In the genomic region with DNA sequence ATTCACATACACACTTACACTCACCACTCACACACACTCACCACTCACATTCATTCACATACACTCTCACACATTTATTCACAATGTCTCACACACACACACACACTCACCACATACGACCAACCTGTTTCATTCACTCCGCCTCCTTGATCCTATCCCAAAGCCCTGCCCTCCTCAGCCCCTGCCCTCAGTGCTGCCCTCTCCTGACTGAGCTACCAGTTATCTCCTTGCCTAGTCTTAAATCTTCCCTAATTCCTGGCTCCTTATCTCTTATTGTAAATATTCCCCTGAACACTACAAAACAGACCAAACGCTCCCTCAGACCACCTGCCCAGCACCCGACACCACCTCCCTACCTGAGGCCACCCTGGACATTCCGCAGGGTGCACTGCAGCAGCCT, we compare ENCODE assay signal across 1 cellular context.
TF ChIP-seq lines count a peak whose summit lies in the region.

No MANE protein-coding gene starts in this region.

TF ChIP-seq in H1, 55 proteins besides CTCF, POLR2A, EP300 and RAD21:
- TF ChIP-seq KDM4A (IDR thresholded peaks at IDR 0.05; ENCODE audit: low read depth, low read length, severe bottlenecking) (no peak), SP2 (IDR thresholded peaks at IDR 0.05; ENCODE audit: low read length) (no peak), CREB1 (IDR thresholded peaks at IDR 0.05) (no peak), TCF12 (IDR thresholded peaks at IDR 0.05; ENCODE audit: low read depth, low read length) (no peak), HDAC2 (IDR thresholded peaks at IDR 0.05; ENCODE audit: borderline replicate concordance in 1 of 2, low read depth in 2 of 2, low read length in 2 of 2) (no peak), TAF1 (IDR thresholded peaks at IDR 0.05; ENCODE audit: low read depth, low read length) (no peak), HDAC6 (IDR thresholded peaks at IDR 0.05; ENCODE audit: low read depth, low read length) (no peak), BCL11A (IDR thresholded peaks at IDR 0.05; ENCODE audit: low read depth in 2 of 2, low read length in 2 of 2) (no peak), CBX5 (IDR thresholded peaks at IDR 0.05; ENCODE audit: low read depth, low read length) (no peak), CHD2 (IDR thresholded peaks at IDR 0.05; ENCODE audit: low read length) (no peak), RBBP5 (IDR thresholded peaks at IDR 0.05; ENCODE audit: borderline replicate concordance, low read depth, low read length) (no peak), SRF (IDR thresholded peaks at IDR 0.05; ENCODE audit: low read depth, low read length) (no peak), TBP (IDR thresholded peaks at IDR 0.05; ENCODE audit: low read depth, low read length) (no peak), FOSL1 (IDR thresholded peaks at IDR 0.05; ENCODE audit: insufficient read depth, low read depth, low read length) (no peak)
- TF ChIP-seq, protein P1, sequence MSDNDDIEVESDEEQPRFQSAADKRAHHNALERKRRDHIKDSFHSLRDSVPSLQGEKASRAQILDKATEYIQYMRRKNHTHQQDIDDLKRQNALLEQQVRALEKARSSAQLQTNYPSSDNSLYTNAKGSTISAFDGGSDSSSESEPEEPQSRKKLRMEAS (IDR thresholded peaks at IDR 0.05) = no peak
- TF ChIP-seq, protein P2, sequence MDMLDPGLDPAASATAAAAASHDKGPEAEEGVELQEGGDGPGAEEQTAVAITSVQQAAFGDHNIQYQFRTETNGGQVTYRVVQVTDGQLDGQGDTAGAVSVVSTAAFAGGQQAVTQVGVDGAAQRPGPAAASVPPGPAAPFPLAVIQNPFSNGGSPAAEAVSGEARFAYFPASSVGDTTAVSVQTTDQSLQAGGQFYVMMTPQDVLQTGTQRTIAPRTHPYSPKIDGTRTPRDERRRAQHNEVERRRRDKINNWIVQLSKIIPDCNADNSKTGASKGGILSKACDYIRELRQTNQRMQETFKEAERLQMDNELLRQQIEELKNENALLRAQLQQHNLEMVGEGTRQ (IDR thresholded peaks at IDR 0.05; ENCODE audit: low read length) = no peak
